19 cellular contexts compared by ENCODE assay signal in genomic region chr7:91085175-91085574, GRCh38.
"Had no signal": no experiment of that assay in that cellular context is flagged by ENCODE, and none has a peak within 500 bp of the region (broad histone marks: within the 10 kb centered on the region; RNA-seq: fewer than 3 reads in every experiment).

No MANE protein-coding gene starts in this region.

- H3K79me2 ChIP-seq: hepatocyte had no signal

- H3K9me3 ChIP-seq: esophagus muscularis mucosa, mucosa of descending colon, stomach, testis had no signal

- H3K27me3 ChIP-seq: brain microvascular endothelial cell, esophagus muscularis mucosa, hepatocyte, stomach, testis had no signal

- H3K4me3 Mint-ChIP-seq: activated CD4-positive, alpha-beta memory T cell treated with anti-CD3 and anti-CD28 coated beads for 36 hours; memory B cell; natural killer cell; WTC11 had no signal

- H3K27ac Mint-ChIP-seq: activated CD4-positive, alpha-beta memory T cell treated with anti-CD3 and anti-CD28 coated beads for 36 hours; memory B cell; natural killer cell; T-helper 17 cell; WTC11 had no signal

- H3K27ac ChIP-seq: brain microvascular endothelial cell, esophagus muscularis mucosa, hepatocyte, stomach, testis had no signal

- H3K27me3 Mint-ChIP-seq: activated CD4-positive, alpha-beta memory T cell treated with anti-CD3 and anti-CD28 coated beads for 36 hours; memory B cell had no signal

- H3K36me3 Mint-ChIP-seq: activated CD4-positive, alpha-beta memory T cell treated with anti-CD3 and anti-CD28 coated beads for 36 hours; natural killer cell; WTC11 had no signal

- H3K36me3 ChIP-seq: brain microvascular endothelial cell, esophagus muscularis mucosa, stomach had no signal

- H3K4me3 ChIP-seq: esophagus muscularis mucosa, hepatocyte, mucosa of descending colon, stomach, testis had no signal

- H2AFZ ChIP-seq: hepatocyte had no signal

- H3K9me3 Mint-ChIP-seq: activated CD4-positive, alpha-beta memory T cell treated with anti-CD3 and anti-CD28 coated beads for 36 hours; memory B cell; WTC11 had no signal

- ATAC-seq: mucosa of descending colon, natural killer cell, T-helper 17 cell, WTC11 had no signal

- DNase-seq: activated CD4-positive, alpha-beta memory T cell treated with anti-CD3 and anti-CD28 coated beads for 36 hours; activated CD8-positive, alpha-beta memory T cell treated with anti-CD3 and anti-CD28 coated beads, Interleukin-2, amount 50 U/mL, for 4 hours; anterior cingulate cortex; brain microvascular endothelial cell; cortex of kidney; effector CD4-positive, alpha-beta T cell; islet precursor cell; left ventricle myocardium superior; mucosa of descending colon; natural killer cell; retina; stimulated activated CD4-positive, alpha-beta T cell treated with anti-CD3 and anti-CD28 coated beads, Interleukin-4, amount 100 ng/mL, for 24 hours; stomach; T-helper 17 cell; testis had no signal

- H3K4me2 ChIP-seq: hepatocyte had no signal

- H3K4me1 ChIP-seq: testis had no signal
